ENCODE assay signal across 2 cellular contexts in genomic region chr5:89504051-89504450, GRCh38.
A peak's percentile ranks its signal among the peaks of the same experiment; 100 is the strongest.
TF ChIP-seq lines count a peak whose summit lies in the region.

No MANE protein-coding gene starts in this region.

TF ChIP-seq in HepG2, 621 proteins besides CTCF, POLR2A, EP300 and RAD21:
- TF ChIP-seq POLR2AphosphoS5 (IDR thresholded peaks at IDR 0.05; ENCODE audit: low read depth, low read length) (no peak), THYN1 (CRISPR knock-in tag; IDR thresholded peaks at IDR 0.05; ENCODE audit: borderline replicate concordance, low read depth) (no peak), MAFK (conservative IDR thresholded peaks at IDR 0.05 in 1 of 2, IDR thresholded peaks at IDR 0.05 in 1 of 2; ENCODE audit: low read length in 2 of 2) (peak; percentile 27 to 73), MAFF (IDR thresholded peaks at IDR 0.05; ENCODE audit: low read depth, low read length) (peak; percentile 51; the same call in 1 of the 2 replicates), SNAPC2 (CRISPR knock-in tag; IDR thresholded peaks at IDR 0.05) (no peak), PTBP1 (IDR thresholded peaks at IDR 0.05; ENCODE audit: low read depth, low read length, poor library complexity, severe bottlenecking) (no peak), ZNF280B (CRISPR knock-in tag; IDR thresholded peaks at IDR 0.05; ENCODE audit: borderline replicate concordance) (no peak)

TF ChIP-seq in IMR-90, 13 proteins besides CTCF, POLR2A, EP300 and RAD21:
- TF ChIP-seq RFX5 (IDR thresholded peaks at IDR 0.05; ENCODE audit: low read depth, low read length) (no peak), MAFK (IDR thresholded peaks at IDR 0.05; ENCODE audit: low read depth, low read length) (peak; percentile 52)
